8 cellular contexts compared by ENCODE assay signal in the genomic region with DNA sequence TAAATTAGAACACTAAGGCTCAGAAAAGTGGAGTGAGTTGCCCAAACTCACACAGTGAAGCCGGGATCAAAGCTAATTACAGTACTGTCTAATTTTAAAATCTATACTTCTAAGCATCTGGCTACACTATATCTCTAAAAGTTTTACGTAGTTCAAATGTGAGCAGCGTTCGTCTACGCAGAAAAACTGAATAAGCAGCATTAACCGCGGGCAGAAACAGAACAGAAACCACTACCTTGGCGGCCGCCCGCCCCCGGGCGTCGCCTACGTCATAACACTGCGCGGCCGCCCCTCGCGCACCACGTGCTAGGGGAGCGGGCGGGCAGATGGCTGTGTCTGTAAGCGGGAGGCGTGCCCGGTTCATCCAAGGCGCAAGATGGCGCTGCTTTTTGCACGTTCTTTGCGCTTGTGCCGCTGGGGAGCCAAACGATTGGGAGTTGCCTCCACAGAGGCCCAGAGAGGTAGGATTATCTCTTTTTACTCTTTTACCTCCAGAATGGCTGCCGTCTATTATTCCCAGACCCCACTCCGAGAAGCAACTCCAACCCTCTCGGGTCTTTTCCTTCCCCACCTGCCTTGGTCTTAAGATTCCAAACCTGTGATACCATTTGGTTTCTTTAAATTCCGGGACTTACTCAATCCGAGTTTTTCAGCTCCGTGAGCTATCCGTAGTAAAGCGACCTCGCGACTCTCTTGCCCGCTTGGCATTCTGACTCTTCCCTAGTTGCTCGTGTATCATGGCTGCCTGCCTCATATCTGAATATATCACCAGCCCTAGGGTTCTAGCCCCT. TPM values are rescaled to one million over a fixed set of nuclear protein-coding genes. Genes with fewer than 3 reads are reported as not detected.
DNase-seq lines count a peak whose midpoint lies in the region; ATAC-seq and TF ChIP-seq lines count a peak whose summit lies in the region.

A gene (plus strand): TSS at position 363 of the 791 bp plus-strand sequence. CDS start 14 bp downstream, at position 377.

- peak within 1 kb of the TSS; percentile 53 for H3K27ac ChIP-seq in duodenal mucosa (ENCODE audit: low read depth, low read length)
- H3K27ac ChIP-seq in lung (ENCODE audit: low read depth in 1 of 2, low read length in 1 of 2), result peak within 1 kb of the TSS; percentile 89 to 91

- H3K27me3 ChIP-seq in duodenal mucosa (ENCODE audit: control insufficient read depth in 1 of 2, insufficient read depth in 2 of 2, low read length in 2 of 2) (no peaks in the 10 kb centered on the region), lung (ENCODE audit: control insufficient read depth, insufficient read depth) (no peaks in the 10 kb centered on the region)

- peak within 1 kb of the TSS; percentile 79 to 86 for H3K9ac ChIP-seq in duodenal mucosa (ENCODE audit: low read depth in 1 of 2, low read length in 2 of 2)

- 0 to 1% methylated on average over 43 of the region's 43 CpGs for WGBS in lung, 2 donors

- peak; percentile 34 for TF ChIP-seq CTCF in lung (IDR thresholded peaks at IDR 0.05; ENCODE audit: control extremely low read depth, extremely low read depth)

- DNase-seq in CD1c-positive myeloid dendritic cell (ENCODE audit: extremely low spot score) (peak; percentile 98), NCI-H748 treated with DMSO at 0.1 percent for 48 hours (lab: John Stamatoyannopoulos, UW) (peak; percentile 79), lung (ENCODE audit: low spot score) (peak; percentile 93)
- DNase-seq in activated CD4-positive, alpha-beta T cell treated with anti-CD3 and anti-CD28 coated beads, Interleukin-2, amount 50 U/mL, for 48 hours, result peak; percentile 90 to 93
- peak; percentile 87 to 91 (median 88) for DNase-seq in stimulated activated CD4-positive, alpha-beta T cell treated with anti-CD3 and anti-CD28 coated beads, TNF-alpha, amount 100 ng/mL, for 24 hours (ENCODE audit: low read depth in 3 of 3)

- peak within 1 kb of the TSS; percentile 93 to 97 for H3K4me3 ChIP-seq in duodenal mucosa (ENCODE audit: low read depth in 1 of 2, low read length in 2 of 2)
- peak within 1 kb of the TSS; percentile 82 for H3K4me3 ChIP-seq in lung

- H3K36me3 ChIP-seq in duodenal mucosa (ENCODE audit: control insufficient read depth in 1 of 2, insufficient read depth in 2 of 2, low read length in 2 of 2), result peaks cover 0 to 9% of the 10 kb centered on the region in 2 donors
- H3K36me3 ChIP-seq in lung (ENCODE audit: control insufficient read depth in 2 of 2, insufficient read depth in 2 of 2, low read length in 2 of 2), result peaks cover 0 to 1% of the 10 kb centered on the region in 2 donors

- H3K9me3 ChIP-seq in duodenal mucosa (ENCODE audit: control insufficient read depth in 1 of 2, low read length in 2 of 2) (no peaks in the 10 kb centered on the region), lung (ENCODE audit: control insufficient read depth in 2 of 2, insufficient read depth in 1 of 2, low read length in 1 of 2) (no peaks in the 10 kb centered on the region)

- H3K4me1 ChIP-seq in duodenal mucosa (ENCODE audit: control insufficient read depth in 1 of 2, insufficient read depth in 2 of 2, low read length in 2 of 2), result peaks cover 10 to 11% of the 10 kb centered on the region in 2 donors
- H3K4me1 ChIP-seq in lung (ENCODE audit: control insufficient read depth in 2 of 2, insufficient read depth in 2 of 2, low read length in 2 of 2), result peaks cover 0 to 10% of the 10 kb centered on the region in 2 donors

- ATAC-seq in GM19397 (IDR thresholded peaks at IDR 0.05; ENCODE audit: unreplicated experiment) (peak; percentile 86), HG03565 (IDR thresholded peaks at IDR 0.05; ENCODE audit: unreplicated experiment) (peak; percentile 91), lung (ENCODE audit: insufficient read depth, low FRiP score) (peak; percentile 96)

RNA-seq across cellular contexts. Expression of the gene that starts here (rescaled TPM):
- total RNA-seq in lung, result 1 to 10 TPM; 2.5 to 3.4 TPM
- polyA plus RNA-seq in lung, result 1 to 10 TPM; 2.0 to 2.2 TPM

Comparison
In these comparisons a context has a peak if more than half of its experiments do, and no peak if none do; other contexts are left out.
1. Peak in every context shown above with its lines: DNase-seq, ATAC-seq, H3K4me3 ChIP-seq and H3K27ac ChIP-seq.